Comparison of ENCODE assay signal across 1 cellular context in genomic region chr13:49792550-49793324, GRCh38.
TF ChIP-seq lines count a peak whose summit lies in the region.

Gene KPNA3, minus strand, starts transcription at chr13:49792682. Its CDS starts 176 bp downstream, at chr13:49792506.

TF ChIP-seq in HepG2, 621 proteins besides CTCF, POLR2A, EP300 and RAD21 (continued from another document and continues in another):
- TF ChIP-seq POGK (CRISPR knock-in tag; conservative IDR thresholded peaks at IDR 0.05) (peak; percentile 88), ZNF543 (CRISPR knock-in tag; IDR thresholded peaks at IDR 0.05) (peak; percentile 42; the same call in 1 of the 2 replicates), TEAD2 (CRISPR knock-in tag; IDR thresholded peaks at IDR 0.05) (no peak), ZNF839 (CRISPR knock-in tag; IDR thresholded peaks at IDR 0.05; ENCODE audit: borderline replicate concordance) (no peak), SRY (CRISPR knock-in tag; IDR thresholded peaks at IDR 0.05) (peak; percentile 51; the same call in 1 of the 2 replicates), ZNF225 (CRISPR knock-in tag; IDR thresholded peaks at IDR 0.05) (no peak), POLR2AphosphoS2 (IDR thresholded peaks at IDR 0.05; ENCODE audit: low read depth, low read length) (no peak), RELA (CRISPR knock-in tag; IDR thresholded peaks at IDR 0.05) (no peak), ZNF740 (CRISPR knock-in tag; IDR thresholded peaks at IDR 0.05) (0 out of 2 replicates have a peak, but pooled peaks have one; percentile 25), HOXA3 (CRISPR knock-in tag; IDR thresholded peaks at IDR 0.05) (peak; percentile 91), ELF1 (CRISPR knock-in tag; IDR thresholded peaks at IDR 0.05) (peak; percentile 69), ZNF891 (CRISPR knock-in tag; IDR thresholded peaks at IDR 0.05) (peak; percentile 87), SATB2 (CRISPR knock-in tag; IDR thresholded peaks at IDR 0.05) (0 out of 2 replicates have a peak, but pooled peaks have one; percentile 50), MEIS1 (CRISPR knock-in tag; IDR thresholded peaks at IDR 0.05; ENCODE audit: borderline replicate concordance) (peak; percentile 76; the same call in 1 of the 2 replicates), ZKSCAN8 (CRISPR knock-in tag; IDR thresholded peaks at IDR 0.05; ENCODE audit: borderline replicate concordance) (no peak), ZNF407 (CRISPR knock-in tag; IDR thresholded peaks at IDR 0.05; ENCODE audit: not compliant biosample characterization) (peak; percentile 27), ZNF674 (CRISPR knock-in tag; IDR thresholded peaks at IDR 0.05; ENCODE audit: low read depth) (no peak), ZBTB21 (CRISPR knock-in tag; IDR thresholded peaks at IDR 0.05) (no peak), CHD4 (IDR thresholded peaks at IDR 0.05; ENCODE audit: borderline replicate concordance, low read length) (no peak; the same call in 1 of the 2 replicates), ZFP91 (CRISPR knock-in tag; IDR thresholded peaks at IDR 0.05; ENCODE audit: borderline replicate concordance) (peak; percentile 61; the same call in 1 of the 2 replicates), THAP8 (CRISPR knock-in tag; IDR thresholded peaks at IDR 0.05; ENCODE audit: borderline replicate concordance) (no peak), SP4 (CRISPR knock-in tag; IDR thresholded peaks at IDR 0.05) (no peak; the same call in 1 of the 2 replicates), ZNF781 (CRISPR knock-in tag; IDR thresholded peaks at IDR 0.05; ENCODE audit: borderline replicate concordance, not compliant biosample characterization) (peak; percentile 70), LRRFIP1 (CRISPR knock-in tag; conservative IDR thresholded peaks at IDR 0.05) (no peak; the same call in 1 of the 2 replicates), IRX3 (CRISPR knock-in tag; IDR thresholded peaks at IDR 0.05; ENCODE audit: borderline replicate concordance, low read depth) (peak; percentile 50; the same call in 1 of the 2 replicates), POLR2G (IDR thresholded peaks at IDR 0.05; ENCODE audit: low read depth, low read length) (peak; percentile 91)
- TF ChIP-seq, protein P1, sequence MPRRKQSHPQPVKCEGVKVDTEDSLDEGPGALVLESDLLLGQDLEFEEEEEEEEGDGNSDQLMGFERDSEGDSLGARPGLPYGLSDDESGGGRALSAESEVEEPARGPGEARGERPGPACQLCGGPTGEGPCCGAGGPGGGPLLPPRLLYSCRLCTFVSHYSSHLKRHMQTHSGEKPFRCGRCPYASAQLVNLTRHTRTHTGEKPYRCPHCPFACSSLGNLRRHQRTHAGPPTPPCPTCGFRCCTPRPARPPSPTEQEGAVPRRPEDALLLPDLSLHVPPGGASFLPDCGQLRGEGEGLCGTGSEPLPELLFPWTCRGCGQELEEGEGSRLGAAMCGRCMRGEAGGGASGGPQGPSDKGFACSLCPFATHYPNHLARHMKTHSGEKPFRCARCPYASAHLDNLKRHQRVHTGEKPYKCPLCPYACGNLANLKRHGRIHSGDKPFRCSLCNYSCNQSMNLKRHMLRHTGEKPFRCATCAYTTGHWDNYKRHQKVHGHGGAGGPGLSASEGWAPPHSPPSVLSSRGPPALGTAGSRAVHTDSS (CRISPR knock-in tag; conservative IDR thresholded peaks at IDR 0.05) = no peak
- TF ChIP-seq, protein P2, sequence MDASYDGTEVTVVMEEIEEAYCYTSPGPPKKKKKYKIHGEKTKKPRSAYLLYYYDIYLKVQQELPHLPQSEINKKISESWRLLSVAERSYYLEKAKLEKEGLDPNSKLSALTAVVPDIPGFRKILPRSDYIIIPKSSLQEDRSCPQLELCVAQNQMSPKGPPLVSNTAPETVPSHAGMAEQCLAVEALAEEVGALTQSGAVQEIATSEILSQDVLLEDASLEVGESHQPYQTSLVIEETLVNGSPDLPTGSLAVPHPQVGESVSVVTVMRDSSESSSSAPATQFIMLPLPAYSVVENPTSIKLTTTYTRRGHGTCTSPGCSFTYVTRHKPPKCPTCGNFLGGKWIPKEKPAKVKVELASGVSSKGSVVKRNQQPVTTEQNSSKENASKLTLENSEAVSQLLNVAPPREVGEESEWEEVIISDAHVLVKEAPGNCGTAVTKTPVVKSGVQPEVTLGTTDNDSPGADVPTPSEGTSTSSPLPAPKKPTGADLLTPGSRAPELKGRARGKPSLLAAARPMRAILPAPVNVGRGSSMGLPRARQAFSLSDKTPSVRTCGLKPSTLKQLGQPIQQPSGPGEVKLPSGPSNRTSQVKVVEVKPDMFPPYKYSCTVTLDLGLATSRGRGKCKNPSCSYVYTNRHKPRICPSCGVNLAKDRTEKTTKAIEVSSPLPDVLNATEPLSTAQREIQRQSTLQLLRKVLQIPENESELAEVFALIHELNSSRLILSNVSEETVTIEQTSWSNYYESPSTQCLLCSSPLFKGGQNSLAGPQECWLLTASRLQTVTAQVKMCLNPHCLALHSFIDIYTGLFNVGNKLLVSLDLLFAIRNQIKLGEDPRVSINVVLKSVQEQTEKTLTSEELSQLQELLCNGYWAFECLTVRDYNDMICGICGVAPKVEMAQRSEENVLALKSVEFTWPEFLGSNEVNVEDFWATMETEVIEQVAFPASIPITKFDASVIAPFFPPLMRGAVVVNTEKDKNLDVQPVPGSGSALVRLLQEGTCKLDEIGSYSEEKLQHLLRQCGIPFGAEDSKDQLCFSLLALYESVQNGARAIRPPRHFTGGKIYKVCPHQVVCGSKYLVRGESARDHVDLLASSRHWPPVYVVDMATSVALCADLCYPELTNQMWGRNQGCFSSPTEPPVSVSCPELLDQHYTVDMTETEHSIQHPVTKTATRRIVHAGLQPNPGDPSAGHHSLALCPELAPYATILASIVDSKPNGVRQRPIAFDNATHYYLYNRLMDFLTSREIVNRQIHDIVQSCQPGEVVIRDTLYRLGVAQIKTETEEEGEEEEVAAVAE (CRISPR knock-in tag; IDR thresholded peaks at IDR 0.05; ENCODE audit: borderline replicate concordance) = 0 out of 2 replicates have a peak, but pooled peaks have one; percentile 24
- TF ChIP-seq, protein P3, sequence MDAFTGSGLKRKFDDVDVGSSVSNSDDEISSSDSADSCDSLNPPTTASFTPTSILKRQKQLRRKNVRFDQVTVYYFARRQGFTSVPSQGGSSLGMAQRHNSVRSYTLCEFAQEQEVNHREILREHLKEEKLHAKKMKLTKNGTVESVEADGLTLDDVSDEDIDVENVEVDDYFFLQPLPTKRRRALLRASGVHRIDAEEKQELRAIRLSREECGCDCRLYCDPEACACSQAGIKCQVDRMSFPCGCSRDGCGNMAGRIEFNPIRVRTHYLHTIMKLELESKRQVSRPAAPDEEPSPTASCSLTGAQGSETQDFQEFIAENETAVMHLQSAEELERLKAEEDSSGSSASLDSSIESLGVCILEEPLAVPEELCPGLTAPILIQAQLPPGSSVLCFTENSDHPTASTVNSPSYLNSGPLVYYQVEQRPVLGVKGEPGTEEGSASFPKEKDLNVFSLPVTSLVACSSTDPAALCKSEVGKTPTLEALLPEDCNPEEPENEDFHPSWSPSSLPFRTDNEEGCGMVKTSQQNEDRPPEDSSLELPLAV (CRISPR knock-in tag; conservative IDR thresholded peaks at IDR 0.05; ENCODE audit: low read depth) = no peak
